ENCODE assay signal across 8 cellular contexts in genomic region chr1:243253211-243253926, GRCh38. TPM values are rescaled to one million over a fixed set of nuclear protein-coding genes. Genes with fewer than 3 reads are reported as not detected.
DNase-seq lines count a peak whose midpoint lies in the region; ATAC-seq, FAIRE-seq and TF ChIP-seq lines count a peak whose summit lies in the region.

No MANE protein-coding gene starts in this region.

- intact Hi-C loops in CD4-positive, alpha-beta T cell (cut with DNase I, micrococcal nuclease), result loop anchor here (5.0 to 10.0 kb wide), 8 partner anchors 36 to 1616 kb away; partner anchors contain the start of genes ADSS2 (in 2 of the 2), COX20 (in 1 of the 2) and ZBTB18 (in 1 of the 2)
- intact Hi-C loops in HepG2 (cut with micrococcal nuclease; ENCODE audit: unreplicated experiment) (no loop called here), thyroid gland (cut with DNase I) (no loop called here)

- WGBS in HepG2 (ENCODE audit: low lambda C conversion rate), result 0% methylated on average over 6 of the region's 8 CpGs
- WGBS in thyroid gland, 2 donors, result 9 to 15% methylated on average over 8 of the region's 8 CpGs

- no peak for ATAC-seq in CD4-positive, alpha-beta T cell (ENCODE audit: poor library complexity)
- ATAC-seq in HepG2, result no peak
- ATAC-seq in activated CD4-positive, CD25-positive, alpha-beta regulatory T cell treated with anti-CD3 and anti-CD28 coated beads, Interleukin-2, amount 50 U/mL, for 24 hours, result no peak

- H3K79me2 ChIP-seq in astrocyte (ENCODE audit: insufficient read depth, low read length) (peaks cover 96% of the 10 kb centered on the region), HepG2 (ENCODE audit: insufficient read depth, low read length) (peaks cover 73% of the 10 kb centered on the region)

- in situ Hi-C loops in HepG2 (cut with HindIII; ENCODE audit: extremely low pct_ligation_motif_present, low pct_unique_long_range_greater_than_20kb), result no loop called here

- no peaks in the 10 kb centered on the region for H3K9me3 Mint-ChIP-seq in CD4-positive, alpha-beta T cell
- no peaks in the 10 kb centered on the region for H3K9me3 Mint-ChIP-seq in astrocyte (ENCODE audit: unreplicated experiment)

- peak overlapping the region; percentile 94 for H3K4me2 ChIP-seq in astrocyte (ENCODE audit: low read length)
- peak overlapping the region; percentile 96 for H3K4me2 ChIP-seq in HepG2 (ENCODE audit: low read depth, low read length)

- no TSS peak for BruUV-seq in HepG2 (replicated peaks; lab: Mats Ljungman, UMichigan)

- H3K4me1 ChIP-seq in HUES6 (ENCODE audit: control insufficient read depth, insufficient read depth, low read length) (peaks cover 10% of the 10 kb centered on the region; the same call in 1 of the 2 replicates), astrocyte (ENCODE audit: insufficient read depth, low read length) (peaks cover 25% of the 10 kb centered on the region), HepG2 (ENCODE audit: insufficient read depth, low read length) (peaks cover 39% of the 10 kb centered on the region), thyroid gland (peaks cover 28 to 30% of the 10 kb centered on the region in 2 donors)

- no peak for DNase-seq in CD4-positive, alpha-beta T cell
- DNase-seq in astrocyte (ENCODE audit: low read depth), result no peak
- DNase-seq in HepG2 (ENCODE audit: low spot score), result peak; percentile 7
- DNase-seq in thyroid gland, result no peak
- no peak for DNase-seq in foreskin melanocyte
- no peak for DNase-seq in central memory CD4-positive, alpha-beta T cell

- peak overlapping the region; percentile 100 for H3K27ac Mint-ChIP-seq in CD4-positive, alpha-beta T cell
- H3K27ac Mint-ChIP-seq in astrocyte (ENCODE audit: unreplicated experiment), result peak overlapping the region; percentile 31

- CTCF ChIA-PET in CD4-positive, alpha-beta T cell (lab: Charles Lee), result interaction anchor here (2.4 kb wide), 1 partner anchor 18 kb away, joined by 10 read pairs; no protein-coding TSS in a partner anchor
- CTCF ChIA-PET in HepG2 (lab: Yijun Ruan, JAX; ENCODE audit: low intra/inter-chr PET ratio, low total read pairs), result no interaction called here

- peaks cover 19% of the 10 kb centered on the region for H3K36me3 Mint-ChIP-seq in CD4-positive, alpha-beta T cell (ENCODE audit: low read depth)
- H3K36me3 Mint-ChIP-seq in astrocyte (ENCODE audit: low read depth, unreplicated experiment), result no peaks in the 10 kb centered on the region

- H3K27me3 Mint-ChIP-seq in CD4-positive, alpha-beta T cell, result no peaks in the 10 kb centered on the region
- H3K27me3 Mint-ChIP-seq in astrocyte (ENCODE audit: low read depth, unreplicated experiment), result no peaks in the 10 kb centered on the region

- H3K36me3 ChIP-seq in HUES6 (ENCODE audit: control insufficient read depth, insufficient read depth, low read length) (no peaks in the 10 kb centered on the region), astrocyte (ENCODE audit: insufficient read depth, low read length) (peaks cover 5% of the 10 kb centered on the region), HepG2 (replicated peaks in 1 of 2; ENCODE audit: control insufficient read depth in 1 of 2, insufficient read depth in 2 of 2, low read length in 2 of 2) (no peaks in the 10 kb centered on the region), thyroid gland (no peaks in the 10 kb centered on the region)

- no peak for TF ChIP-seq CTCF in CD4-positive, alpha-beta T cell (IDR thresholded peaks at IDR 0.05)
- TF ChIP-seq CTCF in astrocyte (IDR thresholded peaks at IDR 0.05; ENCODE audit: insufficient read depth, low read depth, low read length), result no peak
- no peak for TF ChIP-seq CTCF in HepG2 (CRISPR knock-in tag; IDR thresholded peaks at IDR 0.05)
- TF ChIP-seq CTCF in thyroid gland (IDR thresholded peaks at IDR 0.05), result no peak

- TF ChIP-seq POLR2A in HepG2 (IDR thresholded peaks at IDR 0.05; ENCODE audit: insufficient read depth in 1 of 2, low read depth in 2 of 2, low read length in 2 of 2) (no peak), thyroid gland (IDR thresholded peaks at IDR 0.05) (no peak)

- peaks cover 66% of the 10 kb centered on the region for H3K4me1 Mint-ChIP-seq in CD4-positive, alpha-beta T cell (ENCODE audit: low read depth)
- H3K4me1 Mint-ChIP-seq in astrocyte (ENCODE audit: low read depth, unreplicated experiment), result peaks cover 25% of the 10 kb centered on the region

- no peak for TF ChIP-seq RAD21 in HepG2 (CRISPR knock-in tag; IDR thresholded peaks at IDR 0.05)

- peak overlapping the region; percentile 72 for H3K4me3 Mint-ChIP-seq in CD4-positive, alpha-beta T cell
- H3K4me3 Mint-ChIP-seq in astrocyte (ENCODE audit: unreplicated experiment), result peak overlapping the region; percentile 99

- POLR2A ChIA-PET in CD4-positive, alpha-beta T cell (lab: Charles Lee), result interaction anchor here (0.9 to 2.9 kb wide), 7 partner anchors 9 to 1613 kb away, joined by 3 to 25 read pairs (median 6); partner anchors contain the start of genes ADSS2, CHML and OPN3
- POLR2A ChIA-PET in HepG2 (lab: Yijun Ruan, JAX), result no interaction called here

- H3K27me3 ChIP-seq in CD4-positive, alpha-beta T cell (ENCODE audit: control insufficient read depth, insufficient read depth, low read length), result no peaks in the 10 kb centered on the region
- H3K27me3 ChIP-seq in HUES6 (ENCODE audit: control insufficient read depth, insufficient read depth, low read length) (no peaks in the 10 kb centered on the region), astrocyte (ENCODE audit: insufficient read depth, low read length) (no peaks in the 10 kb centered on the region), HepG2 (ENCODE audit: control insufficient read depth in 1 of 2, insufficient read depth in 2 of 2, low read length in 2 of 2) (no peaks in the 10 kb centered on the region; a peak in 1 of 5 replicates), thyroid gland (no peaks in the 10 kb centered on the region)

- no peak for TF ChIP-seq EP300 in HepG2 (IDR thresholded peaks at IDR 0.05; ENCODE audit: low read depth in 2 of 2, low read length in 2 of 2)
- no peak for TF ChIP-seq EP300 in HepG2 (CRISPR knock-in tag; IDR thresholded peaks at IDR 0.05; ENCODE audit: borderline replicate concordance)

- H2AFZ ChIP-seq in astrocyte (ENCODE audit: low read depth, low read length) (no peak overlapping the region), HepG2 (ENCODE audit: low read length) (no peak overlapping the region)

- peak overlapping the region; percentile 81 for H3K27ac ChIP-seq in CD4-positive, alpha-beta T cell (ENCODE audit: low read depth, low read length)
- H3K27ac ChIP-seq in HUES6 (ENCODE audit: low read depth, low read length) (no peak overlapping the region), astrocyte (ENCODE audit: low read depth, low read length) (peak overlapping the region; percentile 93), HepG2 (ENCODE audit: extremely low read length, insufficient read depth, low read length) (peak overlapping the region; percentile 87), thyroid gland (peak overlapping the region; percentile 95 to 99 (median 99))

- FAIRE-seq in astrocyte (lab: Jason Lieb, UNC) (no peak), HepG2 (lab: Jason Lieb, UNC) (peak; percentile 48)

- H4K20me1 ChIP-seq in astrocyte (ENCODE audit: insufficient read depth, low read length) (peaks cover 44% of the 10 kb centered on the region), HepG2 (ENCODE audit: insufficient read depth, low read length) (peaks cover 14% of the 10 kb centered on the region)

- H3K9me3 ChIP-seq in CD4-positive, alpha-beta T cell (ENCODE audit: control insufficient read depth, low read length), result no peaks in the 10 kb centered on the region
- H3K9me3 ChIP-seq in HUES6 (ENCODE audit: control insufficient read depth, insufficient read depth, low read depth, low read length) (no peaks in the 10 kb centered on the region), astrocyte (ENCODE audit: insufficient read depth, low read depth, low read length) (no peaks in the 10 kb centered on the region), HepG2 (ENCODE audit: low read length) (no peaks in the 10 kb centered on the region), thyroid gland (no peaks in the 10 kb centered on the region)

- peak overlapping the region; percentile 76 for H3K4me3 ChIP-seq in HUES6 (ENCODE audit: low read depth, low read length)
- peak overlapping the region; percentile 97 for H3K4me3 ChIP-seq in astrocyte (ENCODE audit: insufficient read depth, low read depth, low read length)
- H3K4me3 ChIP-seq in HepG2 (replicated peaks in 1 of 3; ENCODE audit: insufficient read depth in 1 of 3, low read depth in 2 of 3, low read length in 3 of 3), result peak overlapping the region; percentile 88 to 99 (median 93)
- peak overlapping the region in 2 of 3 donors; percentile 77 to 79 for H3K4me3 ChIP-seq in thyroid gland (replicated peaks in 1 of 3)

- H3K9ac ChIP-seq in HUES6 (ENCODE audit: low read length) (peak overlapping the region; percentile 47), astrocyte (ENCODE audit: low read length) (peak overlapping the region; percentile 95), HepG2 (ENCODE audit: insufficient read depth, low read depth, low read length) (peak overlapping the region; percentile 71)

RNA-seq across cellular contexts. Expression of gene CEP170, which starts 1.7 kb away (rescaled TPM):
- total RNA-seq in CD4-positive, alpha-beta T cell, result 10 to 100 TPM; 34.7 to 38.2 TPM
- total RNA-seq in astrocyte (149 and 164 TPM in 2 replicates), HepG2 (2016; rRNA removed; fragmentation: Illumina TruSeq; extraction: Trizol) (28.6 and 36.9 TPM in 2 replicates), thyroid gland (10 to 100 TPM; 62.8 to 93.8 (median 75.3) TPM)
- 4.7 and 5.9 TPM in 2 replicates for total RNA-seq in HepG2 (2016; cell fraction: cytosol; rRNA removed; fragmentation: Illumina TruSeq; extraction: Trizol; ENCODE audit: low read depth)
- 29.1 and 30.1 TPM in 2 replicates for total RNA-seq in HepG2 (2016; cell fraction: insoluble cytoplasmic fraction; rRNA removed; fragmentation: Illumina TruSeq; extraction: Trizol)
- 7.6 and 11.5 TPM in 2 replicates for total RNA-seq in HepG2 (2016; cell fraction: membrane; rRNA removed; fragmentation: Illumina TruSeq; extraction: Trizol)
- total RNA-seq in HepG2 (2016; cell fraction: nucleus; rRNA removed; fragmentation: Illumina TruSeq; extraction: Trizol), result 56.5 and 62.3 TPM in 2 replicates
- 18.5 and 23.0 TPM in 2 replicates for polyA plus RNA-seq in HepG2 (2011; rRNA removed)
- 9.8 and 12.5 TPM in 2 replicates for polyA plus RNA-seq in HepG2 (2011; cell fraction: cytosol; rRNA removed)
- 27.0 and 34.5 TPM in 2 replicates for polyA plus RNA-seq in HepG2 (2011; cell fraction: nucleus; rRNA removed)
- polyA plus RNA-seq in HepG2 (2012), result 11.6 and 15.1 TPM in 2 replicates
- polyA plus RNA-seq in HepG2 (2016; cell fraction: cytosol; fragmentation: Illumina TruSeq; extraction: Trizol; ENCODE audit: low read depth), result 1.2 TPM in 2 replicates
- polyA plus RNA-seq in HepG2 (2016; cell fraction: insoluble cytoplasmic fraction; fragmentation: Illumina TruSeq; extraction: Trizol; ENCODE audit: low read depth), result 26.8 and 28.6 TPM in 2 replicates
- polyA plus RNA-seq in HepG2 (2016; cell fraction: membrane; fragmentation: Illumina TruSeq; extraction: Trizol; ENCODE audit: low read depth), result 2.4 and 3.3 TPM in 2 replicates
- 36.6 and 37.9 TPM in 2 replicates for polyA plus RNA-seq in HepG2 (2016; cell fraction: nucleus; fragmentation: Illumina TruSeq; extraction: Trizol; ENCODE audit: insufficient read depth, low read depth)
- polyA minus RNA-seq in HepG2 (2011; rRNA and poly(A)+ RNA removed; ENCODE audit: low replicate concordance), result 42.9 and 55.3 TPM in 2 replicates
- polyA minus RNA-seq in HepG2 (2011; cell fraction: cytosol; rRNA and poly(A)+ RNA removed), result 22.1 and 22.3 TPM in 2 replicates
- polyA minus RNA-seq in HepG2 (2011; cell fraction: nucleus; rRNA and poly(A)+ RNA removed), result 155 and 161 TPM in 2 replicates

RNA-seq across cellular contexts. Expression of gene SDCCAG8, which starts 2.5 kb away (rescaled TPM):
- 10 to 100 TPM; 18.3 to 21.2 TPM for total RNA-seq in CD4-positive, alpha-beta T cell
- total RNA-seq in astrocyte, result 24.5 and 25.4 TPM in 2 replicates
- 9.5 and 10.1 TPM in 2 replicates for total RNA-seq in HepG2 (2016; rRNA removed; fragmentation: Illumina TruSeq; extraction: Trizol)
- total RNA-seq in HepG2 (2016; cell fraction: cytosol; rRNA removed; fragmentation: Illumina TruSeq; extraction: Trizol; ENCODE audit: low read depth), result 22.4 and 23.3 TPM in 2 replicates
- 9.6 and 10.2 TPM in 2 replicates for total RNA-seq in HepG2 (2016; cell fraction: insoluble cytoplasmic fraction; rRNA removed; fragmentation: Illumina TruSeq; extraction: Trizol)
- total RNA-seq in HepG2 (2016; cell fraction: membrane; rRNA removed; fragmentation: Illumina TruSeq; extraction: Trizol), result 9.4 and 13.3 TPM in 2 replicates
- total RNA-seq in HepG2 (2016; cell fraction: nucleus; rRNA removed; fragmentation: Illumina TruSeq; extraction: Trizol), result 14.5 and 14.9 TPM in 2 replicates
- 11.4 and 13.4 TPM in 2 replicates for polyA plus RNA-seq in HepG2 (2011; rRNA removed)
- polyA plus RNA-seq in HepG2 (2011; cell fraction: cytosol; rRNA removed), result 5.1 and 5.9 TPM in 2 replicates
- polyA plus RNA-seq in HepG2 (2011; cell fraction: nucleus; rRNA removed), result 10.1 and 12.4 TPM in 2 replicates
- polyA plus RNA-seq in HepG2 (2012), result 9.1 and 9.7 TPM in 2 replicates
- 1.4 and 2.3 TPM in 2 replicates for polyA plus RNA-seq in HepG2 (2016; cell fraction: cytosol; fragmentation: Illumina TruSeq; extraction: Trizol; ENCODE audit: low read depth)
- 9.1 and 12.0 TPM in 2 replicates for polyA plus RNA-seq in HepG2 (2016; cell fraction: insoluble cytoplasmic fraction; fragmentation: Illumina TruSeq; extraction: Trizol; ENCODE audit: low read depth)
- 1.9 and 2.2 TPM in 2 replicates for polyA plus RNA-seq in HepG2 (2016; cell fraction: membrane; fragmentation: Illumina TruSeq; extraction: Trizol; ENCODE audit: low read depth)
- 10.0 and 12.7 TPM in 2 replicates for polyA plus RNA-seq in HepG2 (2016; cell fraction: nucleus; fragmentation: Illumina TruSeq; extraction: Trizol; ENCODE audit: insufficient read depth, low read depth)
- polyA minus RNA-seq in HepG2 (2011; rRNA and poly(A)+ RNA removed; ENCODE audit: low replicate concordance), result 4.4 and 8.7 TPM in 2 replicates
- 5.3 and 6.1 TPM in 2 replicates for polyA minus RNA-seq in HepG2 (2011; cell fraction: cytosol; rRNA and poly(A)+ RNA removed)
- 22.0 and 40.3 TPM in 2 replicates for polyA minus RNA-seq in HepG2 (2011; cell fraction: nucleus; rRNA and poly(A)+ RNA removed)
- total RNA-seq in thyroid gland, result 100 to 1,000 TPM; 105 to 193 (median 115) TPM

Comparison
In these comparisons a context has a peak if more than half of its experiments do, and no peak if none do; other contexts are left out.
1. intact Hi-C loops: an anchor here in CD4-positive, alpha-beta T cell (5.0 to 10.0 kb wide); none called in HepG2 and thyroid gland.